Comparison of ENCODE assay signal across 7 cellular contexts in genomic region chr16:57244767-57245471, GRCh38.
A peak's percentile ranks its signal among the peaks of the same experiment; 100 is the strongest.
DNase-seq lines count a peak whose midpoint lies in the region; ATAC-seq, FAIRE-seq and TF ChIP-seq lines count a peak whose summit lies in the region.

TSS of gene ARL2BP (plus strand) at chr16:57245259. CDS start at chr16:57245368, 109 bp downstream.

- peak; percentile 100 for DNase-seq in GM18507 (ENCODE audit: extremely low spot score, insufficient read length, low read depth)
- DNase-seq in NCI-H2081 (lab: John Stamatoyannopoulos, UW) = peak; percentile 87 to 91
- DNase-seq in T1000 (lab: John Stamatoyannopoulos, UW) = peak; percentile 92
- DNase-seq in astrocyte of the spinal cord (ENCODE audit: low read depth, low spot score) = peak; percentile 99
- DNase-seq in hippocampal formation (lab: John Stamatoyannopoulos, UW) = peak; percentile 97 to 98
- peak; percentile 81 for DNase-seq in retinal pigment epithelial cell (ENCODE audit: low read depth)

- peak; percentile 92 for ATAC-seq in HG02981 (IDR thresholded peaks at IDR 0.05; ENCODE audit: unreplicated experiment)

- H3K4me3 ChIP-seq in astrocyte of the spinal cord (ENCODE audit: low read depth, low read length) (peak within 1 kb of the TSS; percentile 71), retinal pigment epithelial cell (ENCODE audit: low read length) (peak within 1 kb of the TSS; percentile 69)

- in situ Hi-C loops in astrocyte of the spinal cord (cut with HindIII; ENCODE audit: low sequenced_read_pairs) = no loop called here

- TF ChIP-seq CTCF in astrocyte of the spinal cord (IDR thresholded peaks at IDR 0.05; ENCODE audit: low read depth, low read length) (no peak), retinal pigment epithelial cell (conservative IDR thresholded peaks at IDR 0.05; ENCODE audit: low read depth, low read length) (no peak)

- peak; percentile 99 for FAIRE-seq in GM18507 (lab: Jason Lieb, UNC)

Comparison
In these comparisons a context has a peak if more than half of its experiments do, and no peak if none do; other contexts are left out.
1. Peak in every context shown above with its lines: DNase-seq, ATAC-seq and H3K4me3 ChIP-seq.